Comparison of ENCODE assay signal across 13 cellular contexts in the genomic region with DNA sequence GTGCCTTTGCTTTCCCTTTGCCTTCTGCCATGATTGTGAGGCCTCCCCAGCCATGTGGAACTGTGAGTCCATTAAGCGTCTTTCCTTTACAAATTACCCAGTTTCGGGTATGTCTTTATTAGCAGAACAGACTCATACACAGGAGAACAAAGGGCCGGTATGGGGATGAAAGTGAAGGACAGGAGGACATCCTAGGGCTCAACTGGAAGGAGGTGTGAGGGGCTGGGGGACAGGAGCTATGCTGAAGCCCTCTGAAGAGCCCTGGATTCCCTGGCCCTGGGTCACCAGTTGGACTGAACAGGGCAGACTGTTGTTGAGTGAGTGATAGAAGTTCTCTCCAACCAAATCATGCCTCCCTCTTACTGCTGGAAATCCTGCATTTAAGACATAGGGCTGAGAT.
"Had no signal": no experiment of that assay in that cellular context is flagged by ENCODE, and none has a peak within 500 bp of the region (broad histone marks: within the 10 kb centered on the region; RNA-seq: fewer than 3 reads in every experiment).

No MANE protein-coding gene starts in this region.

- ATAC-seq: right cardiac atrium had no signal

- H3K79me2 ChIP-seq: hepatocyte had no signal

- H3K4me2 ChIP-seq: hepatocyte had no signal

- H3K36me3 ChIP-seq: cardiac muscle cell, colonic mucosa, tibial nerve had no signal

- DNase-seq: colonic mucosa; effector CD4-positive, alpha-beta T cell; midbrain; nucleus accumbens; right cardiac atrium; RPMI8226; small intestine had no signal

- H3K27ac ChIP-seq: cardiac muscle cell, colonic mucosa, epithelial cell of prostate, hepatocyte, tibial nerve, VCaP had no signal

- H2AFZ ChIP-seq: hepatocyte had no signal

- H3K9me3 ChIP-seq: colonic mucosa, tibial nerve had no signal

- H3K4me1 ChIP-seq: colonic mucosa had no signal

- H3K27me3 ChIP-seq: colonic mucosa, hepatocyte had no signal

- H3K27ac Mint-ChIP-seq: progenitor cell of endocrine pancreas had no signal

- H3K4me3 ChIP-seq: cardiac muscle cell, colonic mucosa, hepatocyte, tibial nerve had no signal
